1 cellular context compared by ENCODE assay signal in genomic region chr2:45382744-45383143, GRCh38.
TF ChIP-seq lines count a peak whose summit lies in the region.

No MANE protein-coding gene starts in this region.

TF ChIP-seq in SK-N-SH, 30 proteins besides CTCF, POLR2A, EP300 and RAD21:
- no peak for TF ChIP-seq FOXJ3 (CRISPR knock-in tag; IDR thresholded peaks at IDR 0.05)
- TF ChIP-seq FOSL2 (IDR thresholded peaks at IDR 0.05; ENCODE audit: borderline replicate concordance, low read depth) = no peak
- no peak for TF ChIP-seq POLR2AphosphoS5 (IDR thresholded peaks at IDR 0.05; ENCODE audit: low read depth, low read length)
- peak; percentile 46 for TF ChIP-seq NFIC (IDR thresholded peaks at IDR 0.05; ENCODE audit: borderline replicate concordance)
- no peak for TF ChIP-seq MEF2A (IDR thresholded peaks at IDR 0.05; ENCODE audit: borderline replicate concordance, low read depth)
- TF ChIP-seq JUND (IDR thresholded peaks at IDR 0.05) = no peak
- no peak for TF ChIP-seq EZH2phosphoT487 (IDR thresholded peaks at IDR 0.05; ENCODE audit: borderline replicate concordance, low read depth)
